17 cellular contexts compared by ENCODE assay signal in genomic region chr2:133444411-133444934, GRCh38.
DNase-seq lines count a peak whose midpoint lies in the region; ATAC-seq and TF ChIP-seq lines count a peak whose summit lies in the region.
"Had no signal": no experiment of that assay in that cellular context is flagged by ENCODE, and none has a peak within 500 bp of the region (broad histone marks: within the 10 kb centered on the region; RNA-seq: fewer than 3 reads in every experiment).

No MANE protein-coding gene starts in this region.

- no peak overlapping the region for H3K23ac ChIP-seq in mesendoderm (ENCODE audit: low read length)

- no peak overlapping the region for H2BK120ac ChIP-seq in mesendoderm (ENCODE audit: low read depth, low read length)

- no peaks in the 10 kb centered on the region for H3K79me1 ChIP-seq in mesendoderm (ENCODE audit: low read length)

- intact Hi-C loops in colonic mucosa (cut with DNase I) (no loop called here), sciatic nerve (cut with DNase I) (no loop called here)

- H3K27ac ChIP-seq in colonic mucosa (no peak overlapping the region), mesendoderm (ENCODE audit: low read depth, low read length) (no peak overlapping the region)

- H4K8ac ChIP-seq in mesendoderm (ENCODE audit: low read depth, low read length): no peak overlapping the region

- no peak overlapping the region for H3K4ac ChIP-seq in mesendoderm (ENCODE audit: low read depth, low read length)

- H2BK5ac ChIP-seq in mesendoderm (ENCODE audit: low read length): no peak overlapping the region

- no peaks in the 10 kb centered on the region for H3K79me2 ChIP-seq in mesendoderm (ENCODE audit: control insufficient read depth, insufficient read depth, low read length)

- no peak overlapping the region for H3K18ac ChIP-seq in mesendoderm (ENCODE audit: low read length)

- no peaks in the 10 kb centered on the region for H3K9me3 ChIP-seq in colonic mucosa
- H3K9me3 ChIP-seq: BE2C had no signal

- H3K36me3 ChIP-seq in colonic mucosa (no peaks in the 10 kb centered on the region), mesendoderm (ENCODE audit: control insufficient read depth, insufficient read depth, low read length) (no peaks in the 10 kb centered on the region)
- H3K36me3 ChIP-seq: BE2C had no signal

- no peak overlapping the region for H2AK5ac ChIP-seq in mesendoderm (ENCODE audit: low read length)

- H3K4me1 ChIP-seq in colonic mucosa: no peaks in the 10 kb centered on the region
- H3K4me1 ChIP-seq in mesendoderm (ENCODE audit: control insufficient read depth, low read depth, low read length): no peaks in the 10 kb centered on the region
- H3K4me1 ChIP-seq: BE2C had no signal

- no CpG with 5 or more reads among the region's 4 CpGs for WGBS in mesendoderm (ENCODE audit: extremely low coverage, insufficient coverage, low lambda C conversion rate)

- DNase-seq in ELF-1 (ENCODE audit: low read depth, low spot score): peak; percentile 2
- peak; percentile 19 for DNase-seq in colonic mucosa
- DNase-seq in mesendoderm: peak; percentile 82
- DNase-seq in sciatic nerve (ENCODE audit: low spot score): no peak
- DNase-seq in activated CD8-positive, alpha-beta memory T cell treated with anti-CD3 and anti-CD28 coated beads, Interleukin-2, amount 50 U/mL, for 48 hours: no peak
- no peak for DNase-seq in AML-193 (lab: John Stamatoyannopoulos, UW)
- DNase-seq in ecto neural progenitor cell (ENCODE audit: low spot score): no peak
- DNase-seq: BE2C; C1 segment of cervical spinal cord; CD4-positive, CD25-positive, alpha-beta regulatory T cell; CD8-positive, alpha-beta memory T cell; COR-L47; DMS 273 treated with DMSO at 0.1 percent for 48 hours; DMS53; DND-41; EL; H9 had no signal

- TF ChIP-seq CTCF in colonic mucosa (IDR thresholded peaks at IDR 0.05): no peak

- no peak overlapping the region for H3K4me3 ChIP-seq in colonic mucosa
- H3K4me3 ChIP-seq in mesendoderm (ENCODE audit: low read length): no peak overlapping the region

- H3K4me2 ChIP-seq in mesendoderm (ENCODE audit: low read length): no peak overlapping the region

- no peak overlapping the region for H3K56ac ChIP-seq in mesendoderm (ENCODE audit: low read length)

- no peak overlapping the region for H2BK15ac ChIP-seq in mesendoderm (replicated peaks; ENCODE audit: low read depth)

- ATAC-seq in sciatic nerve: peak; percentile 46

- H3K9ac ChIP-seq in colonic mucosa (ENCODE audit: low read depth in 2 of 2, low read length in 2 of 2) (no peak overlapping the region), mesendoderm (ENCODE audit: low read length) (no peak overlapping the region)

- H3K27me3 ChIP-seq in colonic mucosa (no peaks in the 10 kb centered on the region), mesendoderm (ENCODE audit: insufficient read depth, low read length, poor library complexity) (no peaks in the 10 kb centered on the region)
- H3K27me3 ChIP-seq: BE2C had no signal

- no peak overlapping the region for H4K5ac ChIP-seq in mesendoderm (ENCODE audit: low read length)

Comparison
In these comparisons a context has a peak if more than half of its experiments do, and no peak if none do; other contexts are left out.
1. DNase-seq: peak in ELF-1 (single experiment), colonic mucosa (single experiment) and mesendoderm (single experiment); none in sciatic nerve (single experiment), activated CD8-positive, alpha-beta memory T cell treated with anti-CD3 and anti-CD28 coated beads, Interleukin-2, amount 50 U/mL, for 48 hours (single experiment), AML-193 (0 of 2) and ecto neural progenitor cell (single experiment).